10 cellular contexts compared by ENCODE assay signal in the genomic region with DNA sequence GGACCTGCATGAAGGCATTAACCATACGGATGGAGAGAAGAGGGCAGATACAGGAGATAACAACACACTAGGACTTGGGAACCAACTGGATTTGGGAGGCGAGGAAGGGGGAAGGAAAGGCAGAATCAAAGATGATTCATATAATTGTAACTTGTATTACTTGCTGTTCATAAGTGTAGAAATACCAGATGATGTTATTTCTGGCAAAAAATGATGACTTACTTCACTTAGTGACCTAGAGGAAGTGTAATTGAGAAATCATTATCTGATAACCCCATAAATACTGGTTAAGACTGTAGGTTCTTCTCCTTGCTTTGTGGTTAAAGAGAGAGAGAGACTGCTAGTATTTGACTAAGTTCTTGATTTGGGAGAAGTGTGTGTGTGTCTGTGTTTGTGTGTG. TPM values are rescaled to one million over a fixed set of nuclear protein-coding genes. Genes with fewer than 3 reads are reported as not detected.
A peak's percentile ranks its signal among the peaks of the same experiment; 100 is the strongest.
DNase-seq lines count a peak whose midpoint lies in the region; ATAC-seq, FAIRE-seq and TF ChIP-seq lines count a peak whose summit lies in the region.
"Had no signal": no experiment of that assay in that cellular context is flagged by ENCODE, and none has a peak within 500 bp of the region (broad histone marks: within the 10 kb centered on the region; RNA-seq: fewer than 3 reads in every experiment).

No MANE protein-coding gene starts in this region.

- no peak overlapping the region for H3K27ac ChIP-seq in right cardiac atrium (ENCODE audit: low read length)
- H3K27ac ChIP-seq: SK-N-MC had no signal

- no peaks in the 10 kb centered on the region for H3K9me3 ChIP-seq in right cardiac atrium (ENCODE audit: control insufficient read depth, low read length)

- no peaks in the 10 kb centered on the region for H3K4me1 ChIP-seq in right cardiac atrium (ENCODE audit: control insufficient read depth, insufficient read depth, low read length)

- H3K4me3 ChIP-seq in AG09309 (ENCODE audit: control insufficient read depth, low read depth, low read length) (no peak overlapping the region), right cardiac atrium (ENCODE audit: low read length) (no peak overlapping the region)
- H3K4me3 ChIP-seq: SK-N-MC had no signal

- TF ChIP-seq CTCF in AG09309 (IDR thresholded peaks at IDR 0.05; ENCODE audit: control insufficient read depth, insufficient read depth, low read depth, low read length, missing control alignments) = no peak

- FAIRE-seq in HTR-8/SVneo (lab: Jason Lieb, UNC) = no peak

- H3K27me3 ChIP-seq in right cardiac atrium (ENCODE audit: control insufficient read depth, insufficient read depth) = no peaks in the 10 kb centered on the region

- peak; percentile 92 for DNase-seq in AG09309 (ENCODE audit: low read depth)
- peak; percentile 18 for DNase-seq in HTR-8/SVneo (ENCODE audit: insufficient read length, low spot score)
- peak; percentile 33 for DNase-seq in amniotic stem cell (lab: John Stamatoyannopoulos, UW)
- DNase-seq in right cardiac atrium = no peak
- no peak for DNase-seq in activated effector memory CD4-positive, alpha-beta T cell treated with Interleukin-2 at 50 U/mL for 16 hours
- no peak for DNase-seq in HT-29 (ENCODE audit: low spot score)
- DNase-seq: glutamatergic neuron had no signal

- intact Hi-C loops in right cardiac atrium (cut with DNase I) = loop anchor here in 3 of 4 donors (5.0 to 10.0 kb wide), 3 partner anchors 149 to 154 kb away; no protein-coding TSS in a partner anchor

- ATAC-seq in right cardiac atrium (peak; percentile 63 to 76), HG02840 (IDR thresholded peaks at IDR 0.05; ENCODE audit: low FRiP score, unreplicated experiment) (no peak), HG02642 (IDR thresholded peaks at IDR 0.05; ENCODE audit: poor library complexity, unreplicated experiment) (no peak)

- WGBS in right cardiac atrium = 35% methylated on average over 2 of the region's 2 CpGs

RNA-seq across cellular contexts. Expression of a gene that starts 50.5 kb away (rescaled TPM):
- 10 to 100 TPM; 10.2 to 12.6 (median 10.9) TPM for total RNA-seq in right cardiac atrium
- 4.8 TPM for polyA plus RNA-seq in right cardiac atrium
- total RNA-seq in HT-29 (2014; rRNA removed; shearing (Covaris generic)) = 7.4 and 11.4 TPM in 2 replicates

Comparison
In these comparisons a context has a peak if more than half of its experiments do, and no peak if none do; other contexts are left out.
1. DNase-seq: peak in AG09309 (single experiment), HTR-8/SVneo (single experiment) and amniotic stem cell (single experiment); none in right cardiac atrium (0 of 3), activated effector memory CD4-positive, alpha-beta T cell treated with Interleukin-2 at 50 U/mL for 16 hours (single experiment) and HT-29 (single experiment).
2. ATAC-seq: peak in right cardiac atrium (2 of 2); none in HG02840 (single experiment) and HG02642 (single experiment).